ENCODE assay signal across 12 cellular contexts in genomic region chr15:98728811-98729160, GRCh38.
DNase-seq lines count a peak whose midpoint lies in the region; ATAC-seq and TF ChIP-seq lines count a peak whose summit lies in the region.
"Had no signal": no experiment of that assay in that cellular context is flagged by ENCODE, and none has a peak within 500 bp of the region (broad histone marks: within the 10 kb centered on the region; RNA-seq: fewer than 3 reads in every experiment).

No MANE protein-coding gene starts in this region.

- peak overlapping the region; percentile 62 for H2AFZ ChIP-seq in ACC112 (ENCODE audit: low read length, unreplicated experiment)

- 9% methylated on average over 2 of the region's 2 CpGs for WGBS in prostate gland

- ATAC-seq in foreskin keratinocyte (no peak), HG03378 (IDR thresholded peaks at IDR 0.05; ENCODE audit: unreplicated experiment) (no peak)
- ATAC-seq: natural killer cell had no signal

- TF ChIP-seq CTCF in foreskin keratinocyte (conservative IDR thresholded peaks at IDR 0.05), result no peak
- no peak for TF ChIP-seq CTCF in prostate gland (IDR thresholded peaks at IDR 0.05)

- H3K79me2 ChIP-seq in ACC112 (ENCODE audit: control insufficient read depth, insufficient read depth, low read length, unreplicated experiment), result peaks cover 81% of the 10 kb centered on the region

- peaks cover 43% of the 10 kb centered on the region for H3K4me1 ChIP-seq in ACC112 (ENCODE audit: control insufficient read depth, insufficient read depth, low read length, unreplicated experiment)
- H3K4me1 ChIP-seq in SJCRH30, result peaks cover 32% of the 10 kb centered on the region
- peaks cover 33% of the 10 kb centered on the region for H3K4me1 ChIP-seq in foreskin keratinocyte
- peaks cover 26% of the 10 kb centered on the region for H3K4me1 ChIP-seq in prostate gland (replicated peaks)

- peak overlapping the region; percentile 33; the same call in 1 of the 2 replicates for H3K4me3 ChIP-seq in ACC112 (ENCODE audit: low read depth, low read length)
- H3K4me3 ChIP-seq in SJCRH30, result no peak overlapping the region
- H3K4me3 ChIP-seq in prostate gland, result no peak overlapping the region

- DNase-seq in SJCRH30 (peak in 1 of 2 experiments; percentile 28), foreskin keratinocyte (no peak), prostate gland (ENCODE audit: low spot score) (no peak), LoVo (ENCODE audit: low spot score) (no peak), D341Med (ENCODE audit: low spot score) (no peak)
- DNase-seq in activated T-cell treated with anti-CD3 and anti-CD28 coated beads, Interleukin-2, amount 50 U/mL, for 1 hour, result no peak
- DNase-seq: activated naive CD4-positive, alpha-beta T cell treated with anti-CD3 and anti-CD28 coated beads, Interleukin-2, amount 10 ng/mL, durations not matched to agents 7 days and 5 days; dorsolateral prefrontal cortex; natural killer cell; NCI-H1105 had no signal

- H3K36me3 ChIP-seq in ACC112 (ENCODE audit: insufficient read depth, low read length) (no peaks in the 10 kb centered on the region; the same call in 1 of the 2 replicates), SJCRH30 (no peaks in the 10 kb centered on the region), prostate gland (no peaks in the 10 kb centered on the region)

- intact Hi-C loops in prostate gland (cut with DNase I), result loop anchor here (10.0 kb wide), 1 partner anchor 64 kb away; no protein-coding TSS in a partner anchor

- H3K9me3 ChIP-seq in SJCRH30 (replicated peaks) (0 out of 2 replicates have a peak, but pooled peaks cover 2% of the 10 kb centered on the region), prostate gland (no peaks in the 10 kb centered on the region)

- TF ChIP-seq POLR2A in prostate gland (IDR thresholded peaks at IDR 0.05), result no peak

- H3K27ac ChIP-seq in ACC112 (ENCODE audit: low read depth, low read length) (peak overlapping the region; percentile 92), SJCRH30 (peak overlapping the region; percentile 87), foreskin keratinocyte (peak overlapping the region; percentile 77), prostate gland (peak overlapping the region; percentile 87 to 91)

- no peaks in the 10 kb centered on the region for H3K27me3 ChIP-seq in ACC112 (ENCODE audit: insufficient read depth, low read length)
- no peaks in the 10 kb centered on the region for H3K27me3 ChIP-seq in SJCRH30
- H3K27me3 ChIP-seq in foreskin keratinocyte, result no peaks in the 10 kb centered on the region
- H3K27me3 ChIP-seq in prostate gland (replicated peaks; ENCODE audit: insufficient read depth), result no peaks in the 10 kb centered on the region
- H3K27me3 ChIP-seq: dorsolateral prefrontal cortex had no signal
